ENCODE assay signal across 8 cellular contexts in genomic region chr15:82709421-82710207, GRCh38. TPM values are rescaled to one million over a fixed set of nuclear protein-coding genes. Genes with fewer than 3 reads are reported as not detected.
A peak's percentile ranks its signal among the peaks of the same experiment; 100 is the strongest.
DNase-seq lines count a peak whose midpoint lies in the region; ATAC-seq and TF ChIP-seq lines count a peak whose summit lies in the region.

AP3B2 (minus strand) TSS chr15:82709875; CDS start chr15:82709706, 169 bp downstream.

- H3K9me3 Mint-ChIP-seq in CD4-positive, alpha-beta T cell, result no peaks in the 10 kb centered on the region

- no peaks in the 10 kb centered on the region for H3K9me3 ChIP-seq in CD4-positive, alpha-beta T cell (ENCODE audit: control insufficient read depth, low read length)
- H3K9me3 ChIP-seq in OCI-LY1 (ENCODE audit: low read length) (no peaks in the 10 kb centered on the region), muscle layer of colon (ENCODE audit: low read length) (no peaks in the 10 kb centered on the region)

- H3K27me3 Mint-ChIP-seq in CD4-positive, alpha-beta T cell, result peaks cover 32% of the 10 kb centered on the region

- H3K9me2 ChIP-seq in OCI-LY1 (ENCODE audit: low read depth, low read length), result no peaks in the 10 kb centered on the region

- no peaks in the 10 kb centered on the region for H3K4me1 Mint-ChIP-seq in CD4-positive, alpha-beta T cell (ENCODE audit: low read depth)

- H2AFZ ChIP-seq in OCI-LY1 (ENCODE audit: low read length), result no peak within 1 kb of the TSS

- H3K27ac ChIP-seq in CD4-positive, alpha-beta T cell (ENCODE audit: low read depth, low read length), result no peak within 1 kb of the TSS
- H3K27ac ChIP-seq in OCI-LY1 (ENCODE audit: low read depth, low read length, poor library complexity, severe bottlenecking), result no peak within 1 kb of the TSS
- H3K27ac ChIP-seq in muscle layer of colon (ENCODE audit: low read depth, low read length), result no peak within 1 kb of the TSS

- no peak for TF ChIP-seq CTCF in CD4-positive, alpha-beta T cell (IDR thresholded peaks at IDR 0.05)
- TF ChIP-seq CTCF in OCI-LY1 (IDR thresholded peaks at IDR 0.05; ENCODE audit: low read length), result no peak

- CTCF ChIA-PET in CD4-positive, alpha-beta T cell (lab: Charles Lee), result no interaction called here

- intact Hi-C loops in CD4-positive, alpha-beta T cell (cut with DNase I, micrococcal nuclease), result loop anchor here (1.0 to 5.0 kb wide), 3 partner anchors 29 to 47 kb away; no protein-coding TSS in a partner anchor

- no peak within 1 kb of the TSS for H3K27ac Mint-ChIP-seq in CD4-positive, alpha-beta T cell

- no peaks in the 10 kb centered on the region for H4K20me1 ChIP-seq in OCI-LY1 (ENCODE audit: insufficient read depth, low read length)

- no peaks in the 10 kb centered on the region for H3K36me3 ChIP-seq in OCI-LY1 (ENCODE audit: insufficient read depth, low read length)
- no peaks in the 10 kb centered on the region for H3K36me3 ChIP-seq in muscle layer of colon (ENCODE audit: insufficient read depth, low read length)

- H3K79me2 ChIP-seq in OCI-LY1 (ENCODE audit: insufficient read depth, low read length), result no peaks in the 10 kb centered on the region

- POLR2A ChIA-PET in CD4-positive, alpha-beta T cell (lab: Charles Lee), result interaction anchor here (0.7 to 1.0 kb wide), 4 partner anchors 41 to 1413 kb away, joined by 3 to 4 read pairs (median 3); partner anchors contain the start of gene RPS17

- no peaks in the 10 kb centered on the region for H3K36me3 Mint-ChIP-seq in CD4-positive, alpha-beta T cell (ENCODE audit: low read depth)

- H3K9ac ChIP-seq in OCI-LY1 (ENCODE audit: low read length) (peak within 1 kb of the TSS; percentile 37; the same call in 1 of the 2 replicates), muscle layer of colon (ENCODE audit: low read length) (no peak within 1 kb of the TSS)

- H3K27me3 ChIP-seq in CD4-positive, alpha-beta T cell (ENCODE audit: control insufficient read depth, insufficient read depth, low read length), result peaks cover 22% of the 10 kb centered on the region
- H3K27me3 ChIP-seq in OCI-LY1 (ENCODE audit: insufficient read depth, low read length), result no peaks in the 10 kb centered on the region
- H3K27me3 ChIP-seq in muscle layer of colon (ENCODE audit: control insufficient read depth in 1 of 2, insufficient read depth in 2 of 2, low read length in 2 of 2), result peaks cover 0 to 10% of the 10 kb centered on the region in 2 donors

- H3K4me3 Mint-ChIP-seq in CD4-positive, alpha-beta T cell, result peak within 1 kb of the TSS; percentile 70

- peak within 1 kb of the TSS; percentile 69 for H3K4me3 ChIP-seq in OCI-LY1 (ENCODE audit: low read depth, low read length, poor library complexity, severe bottlenecking)
- H3K4me3 ChIP-seq in muscle layer of colon (ENCODE audit: low read depth in 1 of 2, low read length in 2 of 2), result peak within 1 kb of the TSS; percentile 45 to 65

- peak; percentile 38 to 70 (median 56) for DNase-seq in CD4-positive, alpha-beta T cell
- DNase-seq in HT1080 (ENCODE audit: low read depth) (peak; percentile 38), activated T-cell treated with anti-CD3 and anti-CD28 coated beads for 4 hours (peak; percentile 50), erythroblast (lab: John Stamatoyannopoulos, UW) (peak; percentile 69 to 78)
- DNase-seq in stimulated activated CD8-positive, alpha-beta memory T cell treated with anti-CD3 and anti-CD28 coated beads, Interleukin-4, amount 100 ng/mL, for 4 hours (ENCODE audit: low read depth in 2 of 2, low spot score in 1 of 2), result peak; percentile 14 to 25

- peaks cover 4% of the 10 kb centered on the region for H3K4me1 ChIP-seq in OCI-LY1 (ENCODE audit: insufficient read depth, low read length, severe bottlenecking)
- peaks cover 5% of the 10 kb centered on the region for H3K4me1 ChIP-seq in muscle layer of colon (ENCODE audit: insufficient read depth, low read length)

- no peaks in the 10 kb centered on the region for H3F3A ChIP-seq in OCI-LY1 (ENCODE audit: insufficient read depth, low read length)

- peak within 1 kb of the TSS; percentile 86 for H3K4me2 ChIP-seq in OCI-LY1 (ENCODE audit: low read length)

- no peak for TF ChIP-seq POLR2A in erythroblast (IDR thresholded peaks at IDR 0.05; ENCODE audit: low read length)

- peak; percentile 92 for ATAC-seq in CD4-positive, alpha-beta T cell (ENCODE audit: poor library complexity)
- peak; percentile 91 for ATAC-seq in GM21367 (IDR thresholded peaks at IDR 0.05; ENCODE audit: unreplicated experiment)

RNA-seq across cellular contexts. Expression of gene AP3B2, which starts in this region (rescaled TPM):
- under 1 TPM; 0.25 to 0.98 TPM for total RNA-seq in CD4-positive, alpha-beta T cell
- total RNA-seq in HT1080 (2014; rRNA removed; shearing (Covaris generic)), result not detected in 2 replicates
- polyA plus RNA-seq in HT1080 (2015; cell fraction: cytosol; rRNA removed), result not detected in 2 replicates
- polyA plus RNA-seq in HT1080 (2015; cell fraction: nucleus; rRNA removed), result not detected in 2 replicates

Comparison
In these comparisons a context has a peak if more than half of its experiments do, and no peak if none do; other contexts are left out.
1. Peak in DNase-seq and ATAC-seq in CD4-positive, alpha-beta T cell; RNA of the gene not detected or under 1 TPM.
2. Peak in DNase-seq in HT1080; RNA of the gene not detected or under 1 TPM.
3. DNase-seq: peak in every context shown above with its lines; median percentile 74 in erythroblast; 56 in CD4-positive, alpha-beta T cell; 50 in activated T-cell treated with anti-CD3 and anti-CD28 coated beads for 4 hours; 38 in HT1080; 20 in stimulated activated CD8-positive, alpha-beta memory T cell treated with anti-CD3 and anti-CD28 coated beads, Interleukin-4, amount 100 ng/mL, for 4 hours.